Comparison of ENCODE assay signal across 8 cellular contexts in genomic region chr14:93788557-93789365, GRCh38. TPM values are rescaled to one million over a fixed set of nuclear protein-coding genes. Genes with fewer than 3 reads are reported as not detected.
DNase-seq lines count a peak whose midpoint lies in the region; ATAC-seq, FAIRE-seq and TF ChIP-seq lines count a peak whose summit lies in the region.

No MANE protein-coding gene starts in this region.

- no peak overlapping the region for H3K27ac ChIP-seq in SJSA1
- peak overlapping the region; percentile 76 to 83 for H3K27ac ChIP-seq in right atrium auricular region

- no peaks in the 10 kb centered on the region for H3K9me3 ChIP-seq in SJSA1 (replicated peaks)
- no peaks in the 10 kb centered on the region for H3K9me3 ChIP-seq in right atrium auricular region

- H3K9me3 Mint-ChIP-seq in progenitor cell of endocrine pancreas (ENCODE audit: low read depth) = no peaks in the 10 kb centered on the region

- H3K4me3 ChIP-seq in SJSA1 = peak overlapping the region; percentile 37
- peak overlapping the region; percentile 58 to 59 for H3K4me3 ChIP-seq in right atrium auricular region

- TF ChIP-seq CTCF in right atrium auricular region (IDR thresholded peaks at IDR 0.05) = peak; percentile 19 to 73
- TF ChIP-seq CTCF in progenitor cell of endocrine pancreas (IDR thresholded peaks at IDR 0.05; ENCODE audit: unreplicated experiment) = peak; percentile 32

- DNase-seq in HTR-8/SVneo (ENCODE audit: insufficient read length, low spot score) = peak; percentile 67
- peak in 1 of 2 experiments; percentile 28 for DNase-seq in SJSA1 (ENCODE audit: low read depth in 1 of 2, low spot score in 2 of 2)
- peak; percentile 67 for DNase-seq in right atrium auricular region (ENCODE audit: low spot score)
- peak; percentile 44 for DNase-seq in progenitor cell of endocrine pancreas (ENCODE audit: low spot score, unreplicated experiment)
- no peak for DNase-seq in GM19239 (ENCODE audit: insufficient read length, low spot score)
- DNase-seq in NAMALWA (ENCODE audit: low spot score) = no peak
- DNase-seq in stimulated activated CD4-positive, alpha-beta T cell treated with anti-CD3 and anti-CD28 coated beads, Interleukin-1b, Interleukin-23, amount 100 ng/mL, for 48 hours = no peak

- H3K36me3 Mint-ChIP-seq in progenitor cell of endocrine pancreas (ENCODE audit: insufficient read depth) = no peaks in the 10 kb centered on the region

- FAIRE-seq in HTR-8/SVneo (lab: Jason Lieb, UNC) (peak; percentile 4), GM19239 (lab: Jason Lieb, UNC) (no peak)

- peaks cover 50% of the 10 kb centered on the region for H3K27me3 Mint-ChIP-seq in progenitor cell of endocrine pancreas

- peaks cover 24% of the 10 kb centered on the region for H3K4me1 Mint-ChIP-seq in progenitor cell of endocrine pancreas (ENCODE audit: low read depth)

- H3K27me3 ChIP-seq in SJSA1 (replicated peaks) (peaks cover 18% of the 10 kb centered on the region), right atrium auricular region (no peaks in the 10 kb centered on the region)

- H3K36me3 ChIP-seq in SJSA1 (no peaks in the 10 kb centered on the region), right atrium auricular region (no peaks in the 10 kb centered on the region)

- peak overlapping the region; percentile 82 for H3K4me3 Mint-ChIP-seq in progenitor cell of endocrine pancreas (ENCODE audit: low read depth)

- peaks cover 5% of the 10 kb centered on the region for H3K4me1 ChIP-seq in SJSA1 (replicated peaks)
- H3K4me1 ChIP-seq in right atrium auricular region = peaks cover 0 to 22% of the 10 kb centered on the region in 2 donors

- peak overlapping the region; percentile 71 for H3K27ac Mint-ChIP-seq in progenitor cell of endocrine pancreas

- no peak for ATAC-seq in GM21786 (IDR thresholded peaks at IDR 0.05; ENCODE audit: unreplicated experiment)

RNA-seq across cellular contexts. Expression of gene PRIMA1, which starts 0.5 kb away (rescaled TPM):
- not detected in 2 replicates for total RNA-seq in SJSA1 (2014; rRNA removed; shearing (Covaris generic))
- total RNA-seq in right atrium auricular region (1 to 10 TPM; 2.2 to 4.1 TPM), progenitor cell of endocrine pancreas (3.2 and 4.0 TPM in 2 replicates)

Comparison
In these comparisons a context has a peak if more than half of its experiments do, and no peak if none do; other contexts are left out.
1. DNase-seq: peak in HTR-8/SVneo (single experiment), right atrium auricular region (single experiment) and progenitor cell of endocrine pancreas (single experiment); none in GM19239 (single experiment), NAMALWA (single experiment) and stimulated activated CD4-positive, alpha-beta T cell treated with anti-CD3 and anti-CD28 coated beads, Interleukin-1b, Interleukin-23, amount 100 ng/mL, for 48 hours (single experiment).